Comparison of ENCODE assay signal across 8 cellular contexts in genomic region chr17:77011173-77012011, GRCh38.
DNase-seq lines count a peak whose midpoint lies in the region; ATAC-seq and TF ChIP-seq lines count a peak whose summit lies in the region.
"Had no signal": no experiment of that assay in that cellular context is flagged by ENCODE, and none has a peak within 500 bp of the region (broad histone marks: within the 10 kb centered on the region; RNA-seq: fewer than 3 reads in every experiment).

No MANE protein-coding gene starts in this region.

- H3K36me3 ChIP-seq in endodermal cell (ENCODE audit: control insufficient read depth, insufficient read depth, low read length) (no peaks in the 10 kb centered on the region), esophagus muscularis mucosa (no peaks in the 10 kb centered on the region)

- H3K27me3 Mint-ChIP-seq in WTC11 (ENCODE audit: low read depth) (no peaks in the 10 kb centered on the region; the same call in 1 of the 2 replicates), endodermal cell (ENCODE audit: insufficient read depth) (no peaks in the 10 kb centered on the region)
- H3K27me3 Mint-ChIP-seq: activated naive CD4-positive, alpha-beta T cell treated with anti-CD3 and anti-CD28 coated beads, Interleukin-2, amount 50 U/mL, for 24 hours had no signal

- no peak overlapping the region for H3K4me3 Mint-ChIP-seq in WTC11
- H3K4me3 Mint-ChIP-seq in endodermal cell: no peak overlapping the region
- H3K4me3 Mint-ChIP-seq: activated naive CD4-positive, alpha-beta T cell treated with anti-CD3 and anti-CD28 coated beads, Interleukin-2, amount 50 U/mL, for 24 hours had no signal

- H3K9me3 Mint-ChIP-seq in WTC11 (peaks cover 7% of the 10 kb centered on the region), endodermal cell (peaks cover 15% of the 10 kb centered on the region)
- H3K9me3 Mint-ChIP-seq: activated naive CD4-positive, alpha-beta T cell treated with anti-CD3 and anti-CD28 coated beads, Interleukin-2, amount 50 U/mL, for 24 hours had no signal

- CTCF ChIA-PET in WTC11 (lab: Charles Lee): interaction anchor here (0.6 to 2.5 kb wide), 9 partner anchors 40 to 302 kb away, joined by 3 to 26 read pairs (median 4); partner anchors contain the start of gene MGAT5B

- peaks cover 13% of the 10 kb centered on the region for H3K9me3 ChIP-seq in endodermal cell (ENCODE audit: control insufficient read depth, low read length)
- peaks cover 0 to 30% (median 24%) of the 10 kb centered on the region in 4 donors for H3K9me3 ChIP-seq in esophagus muscularis mucosa

- DNase-seq in NCI-H1694 (lab: John Stamatoyannopoulos, UW) (peak; percentile 53), WTC11 (ENCODE audit: low spot score) (peak; percentile 74), endodermal cell (peak; percentile 93), retinal pigment epithelial cell (ENCODE audit: low read depth) (no peak), esophagus muscularis mucosa (ENCODE audit: extremely low spot score) (no peak)

- TF ChIP-seq CTCF in GM12872 (IDR thresholded peaks at IDR 0.05; ENCODE audit: insufficient read depth, low read depth, low read length): peak; percentile 58
- peak; percentile 48 for TF ChIP-seq CTCF in WTC11 (IDR thresholded peaks at IDR 0.05)
- peak; percentile 90 for TF ChIP-seq CTCF in endodermal cell (conservative IDR thresholded peaks at IDR 0.05)
- TF ChIP-seq CTCF in retinal pigment epithelial cell (conservative IDR thresholded peaks at IDR 0.05; ENCODE audit: low read depth, low read length): peak; percentile 77
- TF ChIP-seq CTCF in esophagus muscularis mucosa (IDR thresholded peaks at IDR 0.05): peak in 1 of 3 experiments; percentile 28

- POLR2A ChIA-PET in WTC11 (lab: Charles Lee): no interaction called here

- ATAC-seq in WTC11 (no peak; the same call in 1 of the 2 replicates), HG03045 (IDR thresholded peaks at IDR 0.05; ENCODE audit: unreplicated experiment) (no peak)

- H3K36me3 Mint-ChIP-seq in WTC11 (peaks cover 4% of the 10 kb centered on the region; the same call in 1 of the 2 replicates), endodermal cell (ENCODE audit: low read depth) (peaks cover 3% of the 10 kb centered on the region)

- WGBS in endodermal cell (ENCODE audit: insufficient coverage in 1 of 2, insufficient read length in 1 of 2), 2 experiments: 78 to 80% methylated on average over 5 to 6 of the region's 7 CpGs
- 66% methylated on average over 7 of the region's 7 CpGs for WGBS in esophagus muscularis mucosa

- H3K4me1 Mint-ChIP-seq in WTC11 (peaks cover 3% of the 10 kb centered on the region), endodermal cell (no peaks in the 10 kb centered on the region)
- H3K4me1 Mint-ChIP-seq: activated naive CD4-positive, alpha-beta T cell treated with anti-CD3 and anti-CD28 coated beads, Interleukin-2, amount 50 U/mL, for 24 hours had no signal

- H3K9ac ChIP-seq in endodermal cell (ENCODE audit: extremely low read depth, low read length, poor library complexity, severe bottlenecking): no peak overlapping the region

- H3K27ac ChIP-seq in endodermal cell (ENCODE audit: low read depth, low read length) (no peak overlapping the region), esophagus muscularis mucosa (replicated peaks in 1 of 4) (no peak overlapping the region)

- H3K27me3 ChIP-seq in endodermal cell (ENCODE audit: control insufficient read depth, insufficient read depth, low read length, poor library complexity, severe bottlenecking) (no peaks in the 10 kb centered on the region), esophagus muscularis mucosa (peaks cover 0 to 46% (median 2%) of the 10 kb centered on the region in 4 donors)

- intact Hi-C loops in esophagus muscularis mucosa (cut with DNase I): no loop called here

- H3K4me1 ChIP-seq in endodermal cell (ENCODE audit: control insufficient read depth, insufficient read depth, low read length) (no peaks in the 10 kb centered on the region), esophagus muscularis mucosa (no peaks in the 10 kb centered on the region)

- TF ChIP-seq POLR2A in esophagus muscularis mucosa (IDR thresholded peaks at IDR 0.05; ENCODE audit: low read depth): no peak

- H3K4me3 ChIP-seq in endodermal cell (ENCODE audit: low read length) (no peak overlapping the region), retinal pigment epithelial cell (ENCODE audit: low read length) (no peak overlapping the region), esophagus muscularis mucosa (no peak overlapping the region)

- H3K27ac Mint-ChIP-seq in WTC11 (no peak overlapping the region), endodermal cell (no peak overlapping the region)
- H3K27ac Mint-ChIP-seq: activated naive CD4-positive, alpha-beta T cell treated with anti-CD3 and anti-CD28 coated beads, Interleukin-2, amount 50 U/mL, for 24 hours had no signal

- TF ChIP-seq EP300 in esophagus muscularis mucosa (IDR thresholded peaks at IDR 0.05): no peak

TF ChIP-seq in WTC11, 78 proteins besides CTCF, POLR2A, EP300 and RAD21:
- TF ChIP-seq ESRRA (CRISPR knock-in tag; IDR thresholded peaks at IDR 0.05; ENCODE audit: borderline replicate concordance) (no peak), SP1 (CRISPR knock-in tag; conservative IDR thresholded peaks at IDR 0.05) (no peak), ZNF671 (CRISPR knock-in tag; IDR thresholded peaks at IDR 0.05) (no peak), FOXP4 (CRISPR knock-in tag; IDR thresholded peaks at IDR 0.05) (no peak), MAX (CRISPR knock-in tag; IDR thresholded peaks at IDR 0.05) (no peak), TEAD4 (CRISPR knock-in tag; IDR thresholded peaks at IDR 0.05) (no peak), ELF4 (CRISPR knock-in tag; IDR thresholded peaks at IDR 0.05; ENCODE audit: low read depth) (no peak), OVOL2 (CRISPR knock-in tag; IDR thresholded peaks at IDR 0.05; ENCODE audit: borderline replicate concordance) (no peak)
TF ChIP-seq in WTC11: peak in this region for 0.

Comparison
In these comparisons a context has a peak if more than half of its experiments do, and no peak if none do; other contexts are left out.
1. DNase-seq: peak in NCI-H1694 (single experiment), WTC11 (single experiment) and endodermal cell (single experiment); none in retinal pigment epithelial cell (single experiment) and esophagus muscularis mucosa (single experiment).